ENCODE assay signal across 1 cellular context in genomic region chr2:205708231-205708631, GRCh38.
TF ChIP-seq lines count a peak whose summit lies in the region.

No MANE protein-coding gene starts in this region.

TF ChIP-seq in liver, 16 proteins besides CTCF, POLR2A, EP300 and RAD21:
- TF ChIP-seq ZBTB33 (IDR thresholded peaks at IDR 0.05) (no peak), NR2F2 (IDR thresholded peaks at IDR 0.05) (peak; percentile 87), HNF4G (IDR thresholded peaks at IDR 0.05) (no peak), MAX (IDR thresholded peaks at IDR 0.05) (no peak), REST (IDR thresholded peaks at IDR 0.05) (no peak)
TF ChIP-seq in liver: peak in this region for 1.
